ENCODE assay signal across 1 cellular context in genomic region chr19:49617863-49618262, GRCh38. TPM values are rescaled to one million over a fixed set of nuclear protein-coding genes. Genes with fewer than 3 reads are reported as not detected.
"Had no signal": no experiment of that assay in that cellular context is flagged by ENCODE, and none has a peak within 500 bp of the region (broad histone marks: within the 10 kb centered on the region; RNA-seq: fewer than 3 reads in every experiment).

No MANE protein-coding gene starts in this region.

RNA-seq across cellular contexts. Expression of gene PRRG2, which starts 36.7 kb away (rescaled TPM):
- total RNA-seq: ascending aorta had no signal
